ENCODE assay signal across 17 cellular contexts in the genomic region with DNA sequence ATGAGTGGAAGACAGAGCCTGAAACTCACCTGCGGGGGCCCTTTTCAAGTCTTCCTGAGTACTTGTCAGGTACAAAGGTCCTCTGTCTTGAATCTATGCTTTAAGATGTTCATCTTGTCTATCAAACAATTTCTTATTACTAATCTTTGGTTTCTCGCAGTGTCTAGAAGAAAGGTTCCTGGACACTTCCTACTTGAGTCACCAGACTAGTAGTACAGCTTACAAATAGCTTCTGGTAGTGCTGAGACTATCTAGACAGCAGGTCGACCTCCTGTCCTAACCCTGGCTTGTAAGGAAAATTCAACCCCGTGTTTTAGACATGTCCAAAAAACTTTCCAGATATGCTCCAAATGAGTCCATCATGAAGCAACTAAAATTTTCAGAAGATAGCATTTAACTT.
"Had no signal": no experiment of that assay in that cellular context is flagged by ENCODE, and none has a peak within 500 bp of the region (broad histone marks: within the 10 kb centered on the region; RNA-seq: fewer than 3 reads in every experiment).

No MANE protein-coding gene starts in this region.

- H3K27me3 ChIP-seq: brain microvascular endothelial cell, SJCRH30 had no signal

- H3K36me3 Mint-ChIP-seq: naive B cell had no signal

- DNase-seq: activated CD4-positive, alpha-beta T cell treated with anti-CD3 and anti-CD28 coated beads, Interleukin-2, amount 50 U/mL, for 48 hours; activated gamma-delta T cell; activated naive CD8-positive, alpha-beta T cell treated with anti-CD3 and anti-CD28 coated beads, Interleukin-2, amount 10 ng/mL, durations not matched to agents 7 days and 5 days; activated T-cell treated with anti-CD3 and anti-CD28 coated beads, Interleukin-2, amount 50 U/mL, for 4 hours; anterior cingulate cortex; brain microvascular endothelial cell; cerebellar nuclear complex; effector CD8-positive, alpha-beta T cell; foreskin melanocyte; head of caudate nucleus; left colon; naive B cell; retina; SJCRH30; stimulated activated naive CD4-positive, alpha-beta T cell had no signal

- H3K4me3 Mint-ChIP-seq: activated naive CD8-positive, alpha-beta T cell treated with anti-CD3 and anti-CD28 coated beads, Interleukin-2, amount 10 ng/mL, durations not matched to agents 7 days and 5 days; activated T-cell treated with anti-CD3 and anti-CD28 coated beads, Interleukin-2, amount 50 U/mL, for 4 hours; naive B cell; type B pancreatic cell had no signal

- H3K4me1 ChIP-seq: SJCRH30 had no signal

- H3K9me3 ChIP-seq: SJCRH30 had no signal

- H3K27ac Mint-ChIP-seq: activated naive CD8-positive, alpha-beta T cell treated with anti-CD3 and anti-CD28 coated beads, Interleukin-2, amount 10 ng/mL, durations not matched to agents 7 days and 5 days; type B pancreatic cell had no signal

- H3K36me3 ChIP-seq: brain microvascular endothelial cell, SJCRH30 had no signal

- ATAC-seq: left colon had no signal

- H3K4me3 ChIP-seq: lung, SJCRH30 had no signal

- H3K27me3 Mint-ChIP-seq: activated naive CD8-positive, alpha-beta T cell treated with anti-CD3 and anti-CD28 coated beads, Interleukin-2, amount 10 ng/mL, durations not matched to agents 7 days and 5 days; naive B cell; type B pancreatic cell had no signal

- H3K9me3 Mint-ChIP-seq: activated T-cell treated with anti-CD3 and anti-CD28 coated beads, Interleukin-2, amount 50 U/mL, for 4 hours; type B pancreatic cell had no signal

- H3K27ac ChIP-seq: brain microvascular endothelial cell, SJCRH30 had no signal
